9 cellular contexts compared by ENCODE assay signal in genomic region chr16:85461814-85462404, GRCh38.
DNase-seq lines count a peak whose midpoint lies in the region; ATAC-seq, FAIRE-seq and TF ChIP-seq lines count a peak whose summit lies in the region.
"Had no signal": no experiment of that assay in that cellular context is flagged by ENCODE, and none has a peak within 500 bp of the region (broad histone marks: within the 10 kb centered on the region; RNA-seq: fewer than 3 reads in every experiment).

No MANE protein-coding gene starts in this region.

- no peak overlapping the region for H3K56ac ChIP-seq in H1 (replicated peaks; ENCODE audit: insufficient read length, low read depth, low read length)

- H3K27ac ChIP-seq in H1 (ENCODE audit: low read depth, low read length) (no peak overlapping the region), neuronal stem cell (replicated peaks; ENCODE audit: low read length) (no peak overlapping the region)
- H3K27ac ChIP-seq: 22Rv1 had no signal

- H3K18ac ChIP-seq in H1 (ENCODE audit: extremely low read depth, low read length) (peak overlapping the region; percentile 53), neuronal stem cell (ENCODE audit: low read length) (peak overlapping the region; percentile 82)

- H2BK12ac ChIP-seq in H1 (ENCODE audit: low read depth, low read length) (peak overlapping the region; percentile 27; the same call in 1 of the 2 replicates), neuronal stem cell (ENCODE audit: low read length) (no peak overlapping the region)

- no peak overlapping the region for H2AK5ac ChIP-seq in H1 (ENCODE audit: low read depth, low read length)
- no peak overlapping the region for H2AK5ac ChIP-seq in neuronal stem cell (ENCODE audit: low read depth, low read length)

- peak overlapping the region; percentile 61; the same call in 1 of the 2 replicates for H2BK15ac ChIP-seq in H1 (ENCODE audit: low read length)
- no peak overlapping the region for H2BK15ac ChIP-seq in neuronal stem cell (ENCODE audit: low read length)

- no peaks in the 10 kb centered on the region for H3K79me1 ChIP-seq in H1 (ENCODE audit: low read depth, low read length)
- no peaks in the 10 kb centered on the region for H3K79me1 ChIP-seq in neuronal stem cell (ENCODE audit: low read depth, low read length)

- H3K4me3 ChIP-seq in H1 (ENCODE audit: extremely low read depth in 1 of 4, insufficient read depth in 2 of 4, low read depth in 3 of 4, low read length in 4 of 4) (peak overlapping the region; percentile 4 to 57 (median 46); a peak in 7 of 8 replicates), neuronal stem cell (ENCODE audit: low read length in 2 of 2) (peak overlapping the region; percentile 10 to 31)

- TF ChIP-seq CTCF in H1 (IDR thresholded peaks at IDR 0.05; ENCODE audit: control extremely low read depth in 1 of 3, insufficient read depth in 1 of 3, low read depth in 1 of 3, low read length in 3 of 3) = no peak

- POLR2A ChIA-PET in H1 (lab: Charles Lee; ENCODE audit: partially characterized antibody) = interaction anchor here (0.6 to 1.4 kb wide), 7 partner anchors 9 to 139 kb away, joined by 3 to 4 read pairs (median 3); no protein-coding TSS in a partner anchor

- H3K79me2 ChIP-seq in H1 (ENCODE audit: control insufficient read depth in 1 of 2, insufficient read depth in 2 of 2, low read length in 2 of 2) = no peaks in the 10 kb centered on the region

- H3K4me2 ChIP-seq in H1 (ENCODE audit: insufficient read depth in 1 of 2, low read depth in 2 of 2, low read length in 2 of 2) = peak overlapping the region; percentile 70 to 84
- H3K4me2 ChIP-seq in neuronal stem cell (ENCODE audit: insufficient read depth, low read length, poor library complexity, severe bottlenecking) = peak overlapping the region; percentile 57

- no peak for TF ChIP-seq POLR2A in H1 (IDR thresholded peaks at IDR 0.05; ENCODE audit: control extremely low read depth in 1 of 2, low read depth in 2 of 2, low read length in 2 of 2)

- H2AFZ ChIP-seq in H1 (ENCODE audit: low read length) (no peak overlapping the region), neuronal stem cell (ENCODE audit: low read length) (peak overlapping the region; percentile 75)

- CTCF ChIA-PET in H1 (lab: Charles Lee; ENCODE audit: partially characterized antibody) = interaction anchor here (0.5 to 11.2 kb wide), 28 partner anchors 9 to 276 kb away, joined by 3 to 172 read pairs (median 4); no protein-coding TSS in a partner anchor

- H2BK5ac ChIP-seq in H1 (ENCODE audit: low read depth, low read length) (no peak overlapping the region; the same call in 1 of the 2 replicates), neuronal stem cell (ENCODE audit: low read length) (peak overlapping the region; percentile 45)

- H3K14ac ChIP-seq in H1 (ENCODE audit: insufficient read length) (no peak overlapping the region), neuronal stem cell (ENCODE audit: low read length) (peak overlapping the region; percentile 73)

- H2BK20ac ChIP-seq in H1 (ENCODE audit: low read length) = peak overlapping the region; percentile 61; the same call in 1 of the 2 replicates

- peak overlapping the region; percentile 62 for H4K91ac ChIP-seq in H1 (replicated peaks; ENCODE audit: insufficient read length, low read length)
- H4K91ac ChIP-seq in neuronal stem cell (ENCODE audit: low read depth, low read length, poor library complexity) = no peak overlapping the region

- H4K5ac ChIP-seq in H1 (ENCODE audit: insufficient read length, low read depth, low read length) = no peak overlapping the region

- peaks cover 7% of the 10 kb centered on the region for H3K23me2 ChIP-seq in H1 (ENCODE audit: low read depth, low read length)

- ATAC-seq in HG03457 (IDR thresholded peaks at IDR 0.05; ENCODE audit: unreplicated experiment) = no peak
- no peak for ATAC-seq in GM18867 (IDR thresholded peaks at IDR 0.05; ENCODE audit: unreplicated experiment)

- TF ChIP-seq RAD21 in H1 (IDR thresholded peaks at IDR 0.05 in 1 of 2, conservative IDR thresholded peaks at IDR 0.05 in 1 of 2; ENCODE audit: low read depth in 2 of 2, low read length in 2 of 2) = no peak

- DNase-seq in DMS 273 (lab: John Stamatoyannopoulos, UW; ENCODE audit: unreplicated experiment) (peak; percentile 80), DMS 273 treated with DMSO at 0.1 percent for 48 hours (lab: John Stamatoyannopoulos, UW) (no peak), NCI-H226 (peak; percentile 2), H1 (ENCODE audit: low read depth in 1 of 2, low spot score in 2 of 2) (peak in 1 of 2 experiments; percentile 76), neuronal stem cell (ENCODE audit: low spot score) (peak; percentile 64), HT-29 (ENCODE audit: low spot score) (no peak)

- H3K9me3 ChIP-seq in H1 (ENCODE audit: insufficient read depth in 2 of 2, low read depth in 1 of 2, low read length in 1 of 2) = no peaks in the 10 kb centered on the region
- H3K9me3 ChIP-seq in neuronal stem cell (replicated peaks in 1 of 2; ENCODE audit: control insufficient read depth in 2 of 2, insufficient read depth in 1 of 2, low read depth in 1 of 2, low read length in 2 of 2) = no peaks in the 10 kb centered on the region

- no peak overlapping the region for H4K8ac ChIP-seq in H1 (ENCODE audit: extremely low read depth, insufficient read depth, low read length)
- H4K8ac ChIP-seq in neuronal stem cell (ENCODE audit: low read depth, low read length) = no peak overlapping the region

- no peak for FAIRE-seq in H1 (lab: Jason Lieb, UNC)

- 3% methylated on average over 13 of the region's 14 CpGs; no CpG with 5 or more reads in 1 of the 2 experiments for WGBS in H1 (ENCODE audit: extremely low coverage in 1 of 2, insufficient coverage in 1 of 2, insufficient read length in 1 of 2, insufficient replicate concordance in 2 of 2, low coverage in 1 of 2, low lambda C conversion rate in 2 of 2, missing lambda C conversion rate in 1 of 2), 2 experiments
- no CpG with 5 or more reads among the region's 14 CpGs for WGBS in neuronal stem cell (ENCODE audit: extremely low coverage in 2 of 2, insufficient read length in 2 of 2, insufficient replicate concordance in 1 of 2), 2 donors

- H3K9ac ChIP-seq in H1 (replicated peaks in 1 of 4; ENCODE audit: extremely low read depth in 1 of 4, low read depth in 3 of 4, low read length in 3 of 4) (no peak overlapping the region), neuronal stem cell (ENCODE audit: low read depth, low read length, poor library complexity) (peak overlapping the region; percentile 44)

- no peaks in the 10 kb centered on the region for H3K36me3 ChIP-seq in H1 (ENCODE audit: control insufficient read depth in 2 of 4, insufficient read depth in 4 of 4, low read length in 3 of 4)
- no peaks in the 10 kb centered on the region for H3K36me3 ChIP-seq in neuronal stem cell (replicated peaks in 1 of 2; ENCODE audit: control insufficient read depth in 2 of 2, insufficient read depth in 2 of 2, low read length in 2 of 2)

- H3K4ac ChIP-seq in H1 (replicated peaks; ENCODE audit: insufficient read length, low read depth, low read length) (no peak overlapping the region), neuronal stem cell (ENCODE audit: low read length) (no peak overlapping the region)

- H3K4me1 ChIP-seq in H1 (replicated peaks in 1 of 4; ENCODE audit: control insufficient read depth in 3 of 4, insufficient read depth in 4 of 4, low read length in 3 of 4) (peaks cover 7 to 33% (median 25%) of the 10 kb centered on the region in 4 experiments), neuronal stem cell (ENCODE audit: control insufficient read depth in 2 of 2, insufficient read depth in 1 of 2, low read depth in 1 of 2, low read length in 2 of 2) (peaks cover 25 to 57% of the 10 kb centered on the region in 2 donors)

- peaks cover 4 to 11% of the 10 kb centered on the region in 2 experiments for H4K20me1 ChIP-seq in H1 (replicated peaks in 1 of 2; ENCODE audit: control insufficient read depth in 1 of 2, insufficient read depth in 2 of 2, low read length in 2 of 2)

- H3K23ac ChIP-seq in H1 (ENCODE audit: insufficient read length) = no peak overlapping the region
- peak overlapping the region; percentile 67 for H3K23ac ChIP-seq in neuronal stem cell (ENCODE audit: low read depth, low read length, poor library complexity)

- peaks cover 5 to 49% (median 36%) of the 10 kb centered on the region in 4 experiments; a peak in 6 of 7 replicates for H3K27me3 ChIP-seq in H1 (replicated peaks in 1 of 4; ENCODE audit: control insufficient read depth in 3 of 4, extremely low read depth in 1 of 4, insufficient read depth in 3 of 4, low read length in 3 of 4)
- peaks cover 3 to 60% (median 45%) of the 10 kb centered on the region in 3 experiments for H3K27me3 ChIP-seq in neuronal stem cell (ENCODE audit: control insufficient read depth in 3 of 3, insufficient read depth in 3 of 3, low read depth in 1 of 3, low read length in 3 of 3)

- TF ChIP-seq EP300 in H1 (IDR thresholded peaks at IDR 0.05; ENCODE audit: borderline replicate concordance in 1 of 2, low read depth in 2 of 2, low read length in 2 of 2) = no peak

- no peak overlapping the region for H2BK120ac ChIP-seq in H1 (replicated peaks; ENCODE audit: low read depth, low read length)
- H2BK120ac ChIP-seq in neuronal stem cell (ENCODE audit: low read depth, low read length) = no peak overlapping the region

TF ChIP-seq in H1, 55 proteins besides CTCF, POLR2A, EP300 and RAD21:
- TF ChIP-seq SIN3A (conservative IDR thresholded peaks at IDR 0.05 in 1 of 2, IDR thresholded peaks at IDR 0.05 in 1 of 2; ENCODE audit: low read depth in 1 of 2, low read length in 2 of 2) = 0 out of 4 replicates have a peak, but pooled peaks of 1 of the 2 experiments have one; percentile 13
- TF ChIP-seq BCL11A (IDR thresholded peaks at IDR 0.05; ENCODE audit: low read depth in 2 of 2, low read length in 2 of 2) = no peak
- no peak for TF ChIP-seq GABPA (IDR thresholded peaks at IDR 0.05; ENCODE audit: borderline replicate concordance, insufficient read depth, low read length)
- TF ChIP-seq TAF1 (IDR thresholded peaks at IDR 0.05; ENCODE audit: low read depth, low read length) = 0 out of 2 replicates have a peak, but pooled peaks have one; percentile 24
- no peak for TF ChIP-seq NRF1 (IDR thresholded peaks at IDR 0.05; ENCODE audit: low read depth, low read length)
- peak; percentile 35 for TF ChIP-seq ASH2L (IDR thresholded peaks at IDR 0.05; ENCODE audit: low read length)
- TF ChIP-seq SRF (IDR thresholded peaks at IDR 0.05; ENCODE audit: low read depth, low read length) = no peak
- TF ChIP-seq SUZ12 (IDR thresholded peaks at IDR 0.05; ENCODE audit: low read length) = 0 out of 2 replicates have a peak, but pooled peaks have one; percentile 17
- no peak for TF ChIP-seq RXRA (IDR thresholded peaks at IDR 0.05; ENCODE audit: insufficient read depth, low read depth, low read length)

Comparison
In these comparisons a context has a peak if more than half of its experiments do, and no peak if none do; other contexts are left out.
1. DNase-seq: peak in DMS 273 (single experiment), NCI-H226 (single experiment) and neuronal stem cell (single experiment); none in DMS 273 treated with DMSO at 0.1 percent for 48 hours (single experiment) and HT-29 (single experiment).